ENCODE assay signal across 1 cellular context in genomic region chr1:1326075-1326605, GRCh38.
TF ChIP-seq lines count a peak whose summit lies in the region.

No MANE protein-coding gene starts in this region.

TF ChIP-seq in A549, 52 proteins besides CTCF, POLR2A, EP300 and RAD21 (continued from another document):
- TF ChIP-seq HOXA7 (CRISPR knock-in tag; IDR thresholded peaks at IDR 0.05) = no peak
- TF ChIP-seq CHD2 (IDR thresholded peaks at IDR 0.05; ENCODE audit: low read length, partially characterized antibody) = no peak
- no peak for TF ChIP-seq HEYL (CRISPR knock-in tag; IDR thresholded peaks at IDR 0.05)
- TF ChIP-seq PHF8 (IDR thresholded peaks at IDR 0.05; ENCODE audit: borderline replicate concordance, low read depth) = no peak
- TF ChIP-seq FOXS1 (CRISPR knock-in tag; IDR thresholded peaks at IDR 0.05) = no peak
- no peak for TF ChIP-seq HMGXB4 (CRISPR knock-in tag; IDR thresholded peaks at IDR 0.05; ENCODE audit: borderline replicate concordance)
- TF ChIP-seq KDM1A (IDR thresholded peaks at IDR 0.05; ENCODE audit: low read depth) = no peak
- TF ChIP-seq ZFP36 (IDR thresholded peaks at IDR 0.05; ENCODE audit: borderline replicate concordance, partially characterized antibody) = no peak
- TF ChIP-seq RNF2 (IDR thresholded peaks at IDR 0.05; ENCODE audit: borderline replicate concordance, low read depth) = no peak
- no peak for TF ChIP-seq RFX5 (IDR thresholded peaks at IDR 0.05)
- TF ChIP-seq POLR2AphosphoS2 (conservative IDR thresholded peaks at IDR 0.05; ENCODE audit: low read length) = no peak
- TF ChIP-seq GATA3 (IDR thresholded peaks at IDR 0.05; ENCODE audit: borderline replicate concordance) = no peak
- TF ChIP-seq KDM5A (IDR thresholded peaks at IDR 0.05) = no peak
- TF ChIP-seq ZNF302 (CRISPR knock-in tag; IDR thresholded peaks at IDR 0.05) = no peak
- TF ChIP-seq, protein P1, sequence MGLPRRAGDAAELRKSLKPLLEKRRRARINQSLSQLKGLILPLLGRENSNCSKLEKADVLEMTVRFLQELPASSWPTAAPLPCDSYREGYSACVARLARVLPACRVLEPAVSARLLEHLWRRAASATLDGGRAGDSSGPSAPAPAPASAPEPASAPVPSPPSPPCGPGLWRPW (IDR thresholded peaks at IDR 0.05) = no peak
- TF ChIP-seq RARB (CRISPR knock-in tag; IDR thresholded peaks at IDR 0.05) = no peak
TF ChIP-seq in A549: peak in this region for 0.
